Comparison of ENCODE assay signal across 12 cellular contexts in the genomic region with DNA sequence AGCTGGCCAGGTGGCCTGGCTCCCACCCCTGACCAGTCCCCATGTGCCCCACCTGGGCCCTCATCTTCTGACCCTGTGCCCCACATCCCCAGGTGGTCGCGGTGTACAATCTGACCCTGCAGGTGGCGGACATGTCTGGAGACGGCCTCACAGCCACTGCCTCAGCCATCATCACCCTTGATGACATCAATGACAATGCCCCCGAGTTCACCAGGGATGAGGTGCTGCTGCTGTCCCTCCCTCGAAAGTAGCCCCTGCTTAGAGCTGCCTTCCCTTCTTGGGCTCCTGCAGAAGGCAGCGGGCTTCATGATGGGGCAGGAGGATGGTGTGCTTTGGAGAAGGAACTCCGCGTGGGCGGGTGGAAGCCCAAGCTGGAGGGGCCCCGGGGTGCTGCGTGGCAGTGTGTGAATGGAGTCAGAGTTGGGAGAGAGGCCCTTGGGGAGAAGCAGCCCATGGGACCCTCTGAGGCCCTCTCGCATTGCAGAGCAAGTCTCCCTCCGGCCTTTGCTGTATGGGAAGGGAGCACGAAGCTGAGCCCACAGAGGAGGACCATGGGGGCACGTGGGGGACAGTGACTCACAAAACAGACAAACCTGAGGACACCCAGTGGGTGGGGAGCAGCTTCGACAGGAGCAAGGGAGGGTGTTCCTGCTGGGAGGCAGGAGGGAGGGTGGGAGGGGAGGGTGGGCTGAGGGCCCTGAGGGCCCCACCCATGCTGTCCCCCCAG. TPM values are rescaled to one million over a fixed set of nuclear protein-coding genes. Genes with fewer than 3 reads are reported as not detected.
DNase-seq lines count a peak whose midpoint lies in the region; ATAC-seq and TF ChIP-seq lines count a peak whose summit lies in the region.
"Had no signal": no experiment of that assay in that cellular context is flagged by ENCODE, and none has a peak within 500 bp of the region (broad histone marks: within the 10 kb centered on the region; RNA-seq: fewer than 3 reads in every experiment).

No MANE protein-coding gene starts in this region.

- no peak for TF ChIP-seq CTCF in activated B cell treated with CpG ODN at 0.5 μM for 24 hours (IDR thresholded peaks at IDR 0.05)
- TF ChIP-seq CTCF in osteoblast (IDR thresholded peaks at IDR 0.05; ENCODE audit: extremely low read depth, low read depth, low read length): no peak

- peak; percentile 16 for DNase-seq in A172 (ENCODE audit: low spot score)
- DNase-seq in EL: peak; percentile 36
- DNase-seq in activated B cell treated with CpG ODN at 0.5 μM for 24 hours: no peak
- DNase-seq in immature natural killer cell: peak; percentile 53 to 61 (median 57)
- DNase-seq in activated T-helper 1 cell treated with anti-CD3 and anti-CD28 coated beads, Interleukin-12 subunit alpha, Interleukin-12 subunit beta, Interleukin-2, Interleukin-4 antibody, amounts not matched to agents 30 ng/mL and 10 ng/mL and 1 ng/mL, durations not matched to agents 14 hours and 24 hours and 36 hours (ENCODE audit: low spot score): no peak
- no peak for DNase-seq in COLO829 (ENCODE audit: low spot score)
- DNase-seq in osteoblast (ENCODE audit: insufficient read length, low spot score, missing footprints): no peak
- no peak for DNase-seq in posterior vena cava (ENCODE audit: low spot score)
- DNase-seq: NCI-H2227 treated with DMSO at 0.1 percent for 48 hours had no signal

- no peaks in the 10 kb centered on the region for H4K20me1 ChIP-seq in osteoblast (ENCODE audit: insufficient read depth, low read length)

- no peaks in the 10 kb centered on the region for H3K79me2 ChIP-seq in osteoblast (ENCODE audit: insufficient read depth, low read length)

- H3K4me2 ChIP-seq in osteoblast (ENCODE audit: insufficient read depth, low read length): no peak overlapping the region

- no peaks in the 10 kb centered on the region for H3K27me3 ChIP-seq in osteoblast (ENCODE audit: insufficient read depth, low read length)

- CTCF ChIA-PET in activated B cell treated with CpG ODN at 0.5 μM for 24 hours (lab: Charles Lee): no interaction called here

- POLR2A ChIA-PET in activated B cell treated with CpG ODN at 0.5 μM for 24 hours (lab: Charles Lee): interaction anchor here (0.6 kb wide), 1 partner anchor 13 kb away, joined by 5 read pairs; no protein-coding TSS in a partner anchor

- H3K36me3 Mint-ChIP-seq in activated B cell treated with CpG ODN at 0.5 μM for 24 hours (ENCODE audit: low read depth): no peaks in the 10 kb centered on the region
- no peaks in the 10 kb centered on the region for H3K36me3 Mint-ChIP-seq in immature natural killer cell
- H3K36me3 Mint-ChIP-seq in activated T-helper 1 cell treated with anti-CD3 and anti-CD28 coated beads, Interleukin-12 subunit alpha, Interleukin-12 subunit beta, Interleukin-2, Interleukin-4 antibody, amounts not matched to agents 30 ng/mL and 10 ng/mL and 1 ng/mL, durations not matched to agents 14 hours and 24 hours and 36 hours (ENCODE audit: low read depth): no peaks in the 10 kb centered on the region

- H3K27ac Mint-ChIP-seq in activated B cell treated with CpG ODN at 0.5 μM for 24 hours (peak overlapping the region; percentile 24), immature natural killer cell (peak overlapping the region; percentile 29 to 92 (median 56))
- H3K27ac Mint-ChIP-seq in activated T-helper 1 cell treated with anti-CD3 and anti-CD28 coated beads, Interleukin-12 subunit alpha, Interleukin-12 subunit beta, Interleukin-2, Interleukin-4 antibody, amounts not matched to agents 30 ng/mL and 10 ng/mL and 1 ng/mL, durations not matched to agents 14 hours and 24 hours and 36 hours: no peak overlapping the region

- H3K27me3 Mint-ChIP-seq in activated B cell treated with CpG ODN at 0.5 μM for 24 hours: peaks cover 1% of the 10 kb centered on the region
- peaks cover 19 to 28% (median 26%) of the 10 kb centered on the region in 3 donors for H3K27me3 Mint-ChIP-seq in immature natural killer cell (ENCODE audit: low read depth in 3 of 3)
- H3K27me3 Mint-ChIP-seq in activated T-helper 1 cell treated with anti-CD3 and anti-CD28 coated beads, Interleukin-12 subunit alpha, Interleukin-12 subunit beta, Interleukin-2, Interleukin-4 antibody, amounts not matched to agents 30 ng/mL and 10 ng/mL and 1 ng/mL, durations not matched to agents 14 hours and 24 hours and 36 hours (ENCODE audit: insufficient read depth): no peaks in the 10 kb centered on the region

- H3K4me1 Mint-ChIP-seq in activated B cell treated with CpG ODN at 0.5 μM for 24 hours (peaks cover 3% of the 10 kb centered on the region), immature natural killer cell (peaks cover 0 to 3% of the 10 kb centered on the region in 2 donors)
- no peaks in the 10 kb centered on the region for H3K4me1 Mint-ChIP-seq in activated T-helper 1 cell treated with anti-CD3 and anti-CD28 coated beads, Interleukin-12 subunit alpha, Interleukin-12 subunit beta, Interleukin-2, Interleukin-4 antibody, amounts not matched to agents 30 ng/mL and 10 ng/mL and 1 ng/mL, durations not matched to agents 14 hours and 24 hours and 36 hours (ENCODE audit: low read depth)

- H3K36me3 ChIP-seq in osteoblast (ENCODE audit: insufficient read depth, low read length): no peaks in the 10 kb centered on the region
- H3K36me3 ChIP-seq: gastroesophageal sphincter, suprapubic skin had no signal

- H3K9me3 Mint-ChIP-seq in activated B cell treated with CpG ODN at 0.5 μM for 24 hours (no peaks in the 10 kb centered on the region), immature natural killer cell (no peaks in the 10 kb centered on the region)
- no peaks in the 10 kb centered on the region for H3K9me3 Mint-ChIP-seq in activated T-helper 1 cell treated with anti-CD3 and anti-CD28 coated beads, Interleukin-12 subunit alpha, Interleukin-12 subunit beta, Interleukin-2, Interleukin-4 antibody, amounts not matched to agents 30 ng/mL and 10 ng/mL and 1 ng/mL, durations not matched to agents 14 hours and 24 hours and 36 hours

- no peak overlapping the region for H3K27ac ChIP-seq in osteoblast (ENCODE audit: low read depth, low read length)
- H3K27ac ChIP-seq: gastroesophageal sphincter, suprapubic skin had no signal

- H3K4me3 Mint-ChIP-seq in activated B cell treated with CpG ODN at 0.5 μM for 24 hours: no peak overlapping the region
- H3K4me3 Mint-ChIP-seq in immature natural killer cell: peak overlapping the region in 2 of 5 donors; percentile 25 to 40
- H3K4me3 Mint-ChIP-seq in activated T-helper 1 cell treated with anti-CD3 and anti-CD28 coated beads, Interleukin-12 subunit alpha, Interleukin-12 subunit beta, Interleukin-2, Interleukin-4 antibody, amounts not matched to agents 30 ng/mL and 10 ng/mL and 1 ng/mL, durations not matched to agents 14 hours and 24 hours and 36 hours: no peak overlapping the region

- no peak overlapping the region for H2AFZ ChIP-seq in osteoblast (ENCODE audit: low read length)

- H3K4me1 ChIP-seq in osteoblast (ENCODE audit: insufficient read depth, low read length): peaks cover 2% of the 10 kb centered on the region

- H3K9me3 ChIP-seq in osteoblast (ENCODE audit: low read depth, low read length): no peaks in the 10 kb centered on the region
- H3K9me3 ChIP-seq: gastroesophageal sphincter, suprapubic skin had no signal

- ATAC-seq in activated B cell treated with CpG ODN at 0.5 μM for 24 hours (ENCODE audit: low read depth): peak; percentile 57
- ATAC-seq: gastroesophageal sphincter had no signal

- H3K4me3 ChIP-seq in osteoblast (ENCODE audit: insufficient read depth, low read length): no peak overlapping the region
- H3K4me3 ChIP-seq: gastroesophageal sphincter, suprapubic skin had no signal

- intact Hi-C loops in activated B cell treated with CpG ODN at 0.5 μM for 24 hours (cut with micrococcal nuclease) (no loop called here), posterior vena cava (cut with DNase I) (no loop called here)
- intact Hi-C loops in activated T-helper 1 cell treated with anti-CD3 and anti-CD28 coated beads, Interleukin-12 subunit alpha, Interleukin-12 subunit beta, Interleukin-2, Interleukin-4 antibody, amounts not matched to agents 30 ng/mL and 10 ng/mL and 1 ng/mL, durations not matched to agents 14 hours and 24 hours and 36 hours (cut with micrococcal nuclease): no loop called here

RNA-seq across cellular contexts. Expression of a gene that starts 12.8 kb away (rescaled TPM):
- total RNA-seq in A172 (2014; rRNA removed; shearing (Covaris generic)): not detected in 2 replicates
- total RNA-seq in activated B cell treated with CpG ODN at 0.5 μM for 24 hours (not detected in 2 replicates), osteoblast (not detected in 2 replicates), posterior vena cava (1 to 10 TPM in 1 of 2 donors, not detected in 1; 4.5 TPM)
- not detected for polyA plus RNA-seq in immature natural killer cell
- 1.3 and 2.6 TPM in 2 replicates for total RNA-seq in activated T-helper 1 cell treated with anti-CD3 and anti-CD28 coated beads, Interleukin-12 subunit alpha, Interleukin-12 subunit beta, Interleukin-2, Interleukin-4 antibody, amounts not matched to agents 30 ng/mL and 10 ng/mL and 1 ng/mL, durations not matched to agents 14 hours and 24 hours and 36 hours
- total RNA-seq: gastroesophageal sphincter, renal cortical epithelial cell had no signal

RNA-seq across cellular contexts. Expression of a gene that starts 16.0 kb away (rescaled TPM):
- not detected in 2 replicates for total RNA-seq in A172 (2014; rRNA removed; shearing (Covaris generic))
- total RNA-seq in activated B cell treated with CpG ODN at 0.5 μM for 24 hours (not detected in 2 replicates), osteoblast (1.5 and 2.2 TPM in 2 replicates), posterior vena cava (under 1 TPM in 1 of 2 donors, not detected in 1; 0.46 TPM)
- polyA plus RNA-seq in immature natural killer cell: not detected
- total RNA-seq in activated T-helper 1 cell treated with anti-CD3 and anti-CD28 coated beads, Interleukin-12 subunit alpha, Interleukin-12 subunit beta, Interleukin-2, Interleukin-4 antibody, amounts not matched to agents 30 ng/mL and 10 ng/mL and 1 ng/mL, durations not matched to agents 14 hours and 24 hours and 36 hours: not detected in 2 replicates
- total RNA-seq: renal cortical epithelial cell had no signal

RNA-seq across cellular contexts. Expression of a gene that starts 30.0 kb away (rescaled TPM):
- total RNA-seq in A172 (2014; rRNA removed; shearing (Covaris generic)): 8.8 and 10.5 TPM in 2 replicates
- total RNA-seq in activated B cell treated with CpG ODN at 0.5 μM for 24 hours (7.2 and 11.4 TPM in 2 replicates), osteoblast (6.2 and 8.7 TPM in 2 replicates), posterior vena cava (1 to 10 TPM; 8.4 to 9.3 TPM)
- 1 to 10 TPM; 4.0 to 5.0 (median 5.0) TPM for polyA plus RNA-seq in immature natural killer cell
- 8.1 and 9.5 TPM in 2 replicates for total RNA-seq in activated T-helper 1 cell treated with anti-CD3 and anti-CD28 coated beads, Interleukin-12 subunit alpha, Interleukin-12 subunit beta, Interleukin-2, Interleukin-4 antibody, amounts not matched to agents 30 ng/mL and 10 ng/mL and 1 ng/mL, durations not matched to agents 14 hours and 24 hours and 36 hours

Comparison
In these comparisons a context has a peak if more than half of its experiments do, and no peak if none do; other contexts are left out.
1. DNase-seq: peak in A172 (single experiment), EL (single experiment) and immature natural killer cell (3 of 3); none in activated B cell treated with CpG ODN at 0.5 μM for 24 hours (single experiment), activated T-helper 1 cell treated with anti-CD3 and anti-CD28 coated beads, Interleukin-12 subunit alpha, Interleukin-12 subunit beta, Interleukin-2, Interleukin-4 antibody, amounts not matched to agents 30 ng/mL and 10 ng/mL and 1 ng/mL, durations not matched to agents 14 hours and 24 hours and 36 hours (single experiment), COLO829 (single experiment), osteoblast (single experiment) and posterior vena cava (single experiment).